Comparison of ENCODE assay signal across 1 cellular context in the genomic region with DNA sequence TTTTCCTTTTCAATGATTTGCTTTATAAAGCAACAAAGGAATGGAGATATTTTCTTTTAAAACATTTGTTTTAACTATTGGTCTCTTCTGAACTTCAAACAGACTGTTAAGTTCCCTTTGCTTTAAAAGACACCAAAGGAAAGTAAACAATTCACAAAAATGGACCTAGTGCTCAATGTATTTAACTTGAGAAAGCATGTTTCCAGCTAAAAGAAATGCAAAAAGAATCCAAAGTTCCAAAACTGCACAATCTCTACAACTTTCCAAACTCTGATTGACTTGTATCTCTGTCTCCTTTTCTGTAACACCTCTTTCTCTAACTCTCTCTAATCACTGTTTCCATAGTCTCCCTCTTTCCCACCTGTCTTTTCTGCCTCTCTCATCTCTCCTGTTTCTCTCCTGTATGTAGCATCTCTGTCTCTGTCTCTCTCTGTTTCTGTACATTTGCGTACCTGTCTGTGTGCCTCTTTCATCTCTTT.
A peak's percentile ranks its signal among the peaks of the same experiment; 100 is the strongest.
TF ChIP-seq lines count a peak whose summit lies in the region.

No MANE protein-coding gene starts in this region.

TF ChIP-seq in HepG2, 621 proteins besides CTCF, POLR2A, EP300 and RAD21 (continued from another document and continues in another):
- TF ChIP-seq, protein P1, sequence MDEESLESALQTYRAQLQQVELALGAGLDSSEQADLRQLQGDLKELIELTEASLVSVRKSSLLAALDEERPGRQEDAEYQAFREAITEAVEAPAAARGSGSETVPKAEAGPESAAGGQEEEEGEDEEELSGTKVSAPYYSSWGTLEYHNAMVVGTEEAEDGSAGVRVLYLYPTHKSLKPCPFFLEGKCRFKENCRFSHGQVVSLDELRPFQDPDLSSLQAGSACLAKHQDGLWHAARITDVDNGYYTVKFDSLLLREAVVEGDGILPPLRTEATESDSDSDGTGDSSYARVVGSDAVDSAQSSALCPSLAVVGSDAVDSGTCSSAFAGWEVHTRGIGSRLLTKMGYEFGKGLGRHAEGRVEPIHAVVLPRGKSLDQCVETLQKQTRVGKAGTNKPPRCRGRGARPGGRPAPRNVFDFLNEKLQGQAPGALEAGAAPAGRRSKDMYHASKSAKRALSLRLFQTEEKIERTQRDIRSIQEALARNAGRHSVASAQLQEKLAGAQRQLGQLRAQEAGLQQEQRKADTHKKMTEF (CRISPR knock-in tag; IDR thresholded peaks at IDR 0.05) = peak; percentile 72
- TF ChIP-seq, protein P2, sequence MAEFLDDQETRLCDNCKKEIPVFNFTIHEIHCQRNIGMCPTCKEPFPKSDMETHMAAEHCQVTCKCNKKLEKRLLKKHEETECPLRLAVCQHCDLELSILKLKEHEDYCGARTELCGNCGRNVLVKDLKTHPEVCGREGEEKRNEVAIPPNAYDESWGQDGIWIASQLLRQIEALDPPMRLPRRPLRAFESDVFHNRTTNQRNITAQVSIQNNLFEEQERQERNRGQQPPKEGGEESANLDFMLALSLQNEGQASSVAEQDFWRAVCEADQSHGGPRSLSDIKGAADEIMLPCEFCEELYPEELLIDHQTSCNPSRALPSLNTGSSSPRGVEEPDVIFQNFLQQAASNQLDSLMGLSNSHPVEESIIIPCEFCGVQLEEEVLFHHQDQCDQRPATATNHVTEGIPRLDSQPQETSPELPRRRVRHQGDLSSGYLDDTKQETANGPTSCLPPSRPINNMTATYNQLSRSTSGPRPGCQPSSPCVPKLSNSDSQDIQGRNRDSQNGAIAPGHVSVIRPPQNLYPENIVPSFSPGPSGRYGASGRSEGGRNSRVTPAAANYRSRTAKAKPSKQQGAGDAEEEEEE (CRISPR knock-in tag; IDR thresholded peaks at IDR 0.05; ENCODE audit: borderline replicate concordance) = no peak
- TF ChIP-seq ZNF335 (CRISPR knock-in tag; IDR thresholded peaks at IDR 0.05) = no peak
- no peak for TF ChIP-seq PAWR (CRISPR knock-in tag; IDR thresholded peaks at IDR 0.05; ENCODE audit: borderline replicate concordance)
- peak; percentile 27; the same call in 1 of the 2 replicates for TF ChIP-seq ERF (CRISPR knock-in tag; IDR thresholded peaks at IDR 0.05)
- no peak for TF ChIP-seq KLF13 (CRISPR knock-in tag; IDR thresholded peaks at IDR 0.05)
- TF ChIP-seq, protein P3, sequence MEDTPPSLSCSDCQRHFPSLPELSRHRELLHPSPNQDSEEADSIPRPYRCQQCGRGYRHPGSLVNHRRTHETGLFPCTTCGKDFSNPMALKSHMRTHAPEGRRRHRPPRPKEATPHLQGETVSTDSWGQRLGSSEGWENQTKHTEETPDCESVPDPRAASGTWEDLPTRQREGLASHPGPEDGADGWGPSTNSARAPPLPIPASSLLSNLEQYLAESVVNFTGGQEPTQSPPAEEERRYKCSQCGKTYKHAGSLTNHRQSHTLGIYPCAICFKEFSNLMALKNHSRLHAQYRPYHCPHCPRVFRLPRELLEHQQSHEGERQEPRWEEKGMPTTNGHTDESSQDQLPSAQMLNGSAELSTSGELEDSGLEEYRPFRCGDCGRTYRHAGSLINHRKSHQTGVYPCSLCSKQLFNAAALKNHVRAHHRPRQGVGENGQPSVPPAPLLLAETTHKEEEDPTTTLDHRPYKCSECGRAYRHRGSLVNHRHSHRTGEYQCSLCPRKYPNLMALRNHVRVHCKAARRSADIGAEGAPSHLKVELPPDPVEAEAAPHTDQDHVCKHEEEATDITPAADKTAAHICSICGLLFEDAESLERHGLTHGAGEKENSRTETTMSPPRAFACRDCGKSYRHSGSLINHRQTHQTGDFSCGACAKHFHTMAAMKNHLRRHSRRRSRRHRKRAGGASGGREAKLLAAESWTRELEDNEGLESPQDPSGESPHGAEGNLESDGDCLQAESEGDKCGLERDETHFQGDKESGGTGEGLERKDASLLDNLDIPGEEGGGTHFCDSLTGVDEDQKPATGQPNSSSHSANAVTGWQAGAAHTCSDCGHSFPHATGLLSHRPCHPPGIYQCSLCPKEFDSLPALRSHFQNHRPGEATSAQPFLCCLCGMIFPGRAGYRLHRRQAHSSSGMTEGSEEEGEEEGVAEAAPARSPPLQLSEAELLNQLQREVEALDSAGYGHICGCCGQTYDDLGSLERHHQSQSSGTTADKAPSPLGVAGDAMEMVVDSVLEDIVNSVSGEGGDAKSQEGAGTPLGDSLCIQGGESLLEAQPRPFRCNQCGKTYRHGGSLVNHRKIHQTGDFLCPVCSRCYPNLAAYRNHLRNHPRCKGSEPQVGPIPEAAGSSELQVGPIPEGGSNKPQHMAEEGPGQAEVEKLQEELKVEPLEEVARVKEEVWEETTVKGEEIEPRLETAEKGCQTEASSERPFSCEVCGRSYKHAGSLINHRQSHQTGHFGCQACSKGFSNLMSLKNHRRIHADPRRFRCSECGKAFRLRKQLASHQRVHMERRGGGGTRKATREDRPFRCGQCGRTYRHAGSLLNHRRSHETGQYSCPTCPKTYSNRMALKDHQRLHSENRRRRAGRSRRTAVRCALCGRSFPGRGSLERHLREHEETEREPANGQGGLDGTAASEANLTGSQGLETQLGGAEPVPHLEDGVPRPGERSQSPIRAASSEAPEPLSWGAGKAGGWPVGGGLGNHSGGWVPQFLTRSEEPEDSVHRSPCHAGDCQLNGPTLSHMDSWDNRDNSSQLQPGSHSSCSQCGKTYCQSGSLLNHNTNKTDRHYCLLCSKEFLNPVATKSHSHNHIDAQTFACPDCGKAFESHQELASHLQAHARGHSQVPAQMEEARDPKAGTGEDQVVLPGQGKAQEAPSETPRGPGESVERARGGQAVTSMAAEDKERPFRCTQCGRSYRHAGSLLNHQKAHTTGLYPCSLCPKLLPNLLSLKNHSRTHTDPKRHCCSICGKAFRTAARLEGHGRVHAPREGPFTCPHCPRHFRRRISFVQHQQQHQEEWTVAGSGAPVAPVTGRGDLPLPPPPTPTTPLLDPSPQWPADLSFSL (CRISPR knock-in tag; IDR thresholded peaks at IDR 0.05) = peak; percentile 63; the same call in 1 of the 2 replicates
- TF ChIP-seq ZNF577 (CRISPR knock-in tag; IDR thresholded peaks at IDR 0.05; ENCODE audit: borderline replicate concordance, low read depth) = no peak
- no peak for TF ChIP-seq FOXO1 (CRISPR knock-in tag; IDR thresholded peaks at IDR 0.05)
- no peak for TF ChIP-seq MIER2 (CRISPR knock-in tag; IDR thresholded peaks at IDR 0.05)
- TF ChIP-seq CENPT (CRISPR knock-in tag; IDR thresholded peaks at IDR 0.05; ENCODE audit: low read depth) = no peak
- TF ChIP-seq, protein P4, sequence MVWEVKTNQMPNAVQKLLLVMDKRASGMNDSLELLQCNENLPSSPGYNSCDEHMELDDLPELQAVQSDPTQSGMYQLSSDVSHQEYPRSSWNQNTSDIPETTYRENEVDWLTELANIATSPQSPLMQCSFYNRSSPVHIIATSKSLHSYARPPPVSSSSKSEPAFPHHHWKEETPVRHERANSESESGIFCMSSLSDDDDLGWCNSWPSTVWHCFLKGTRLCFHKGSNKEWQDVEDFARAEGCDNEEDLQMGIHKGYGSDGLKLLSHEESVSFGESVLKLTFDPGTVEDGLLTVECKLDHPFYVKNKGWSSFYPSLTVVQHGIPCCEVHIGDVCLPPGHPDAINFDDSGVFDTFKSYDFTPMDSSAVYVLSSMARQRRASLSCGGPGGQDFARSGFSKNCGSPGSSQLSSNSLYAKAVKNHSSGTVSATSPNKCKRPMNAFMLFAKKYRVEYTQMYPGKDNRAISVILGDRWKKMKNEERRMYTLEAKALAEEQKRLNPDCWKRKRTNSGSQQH (CRISPR knock-in tag; IDR thresholded peaks at IDR 0.05; ENCODE audit: low read depth) = no peak
- TF ChIP-seq ZNF605 (CRISPR knock-in tag; IDR thresholded peaks at IDR 0.05) = no peak
- no peak for TF ChIP-seq SMYD3 (CRISPR knock-in tag; IDR thresholded peaks at IDR 0.05)
- TF ChIP-seq ZNF75D (CRISPR knock-in tag; IDR thresholded peaks at IDR 0.05; ENCODE audit: borderline replicate concordance) = no peak
- TF ChIP-seq SMARCC2 (IDR thresholded peaks at IDR 0.05) = no peak
- peak; percentile 87 for TF ChIP-seq TCF7L2 (IDR thresholded peaks at IDR 0.05; ENCODE audit: low read depth, low read length)
- TF ChIP-seq, protein P5, sequence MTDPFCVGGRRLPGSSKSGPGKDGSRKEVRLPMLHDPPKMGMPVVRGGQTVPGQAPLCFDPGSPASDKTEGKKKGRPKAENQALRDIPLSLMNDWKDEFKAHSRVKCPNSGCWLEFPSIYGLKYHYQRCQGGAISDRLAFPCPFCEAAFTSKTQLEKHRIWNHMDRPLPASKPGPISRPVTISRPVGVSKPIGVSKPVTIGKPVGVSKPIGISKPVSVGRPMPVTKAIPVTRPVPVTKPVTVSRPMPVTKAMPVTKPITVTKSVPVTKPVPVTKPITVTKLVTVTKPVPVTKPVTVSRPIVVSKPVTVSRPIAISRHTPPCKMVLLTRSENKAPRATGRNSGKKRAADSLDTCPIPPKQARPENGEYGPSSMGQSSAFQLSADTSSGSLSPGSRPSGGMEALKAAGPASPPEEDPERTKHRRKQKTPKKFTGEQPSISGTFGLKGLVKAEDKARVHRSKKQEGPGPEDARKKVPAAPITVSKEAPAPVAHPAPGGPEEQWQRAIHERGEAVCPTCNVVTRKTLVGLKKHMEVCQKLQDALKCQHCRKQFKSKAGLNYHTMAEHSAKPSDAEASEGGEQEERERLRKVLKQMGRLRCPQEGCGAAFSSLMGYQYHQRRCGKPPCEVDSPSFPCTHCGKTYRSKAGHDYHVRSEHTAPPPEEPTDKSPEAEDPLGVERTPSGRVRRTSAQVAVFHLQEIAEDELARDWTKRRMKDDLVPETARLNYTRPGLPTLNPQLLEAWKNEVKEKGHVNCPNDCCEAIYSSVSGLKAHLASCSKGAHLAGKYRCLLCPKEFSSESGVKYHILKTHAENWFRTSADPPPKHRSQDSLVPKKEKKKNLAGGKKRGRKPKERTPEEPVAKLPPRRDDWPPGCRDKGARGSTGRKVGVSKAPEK (CRISPR knock-in tag; IDR thresholded peaks at IDR 0.05; ENCODE audit: borderline replicate concordance) = no peak
- TF ChIP-seq, protein P6, sequence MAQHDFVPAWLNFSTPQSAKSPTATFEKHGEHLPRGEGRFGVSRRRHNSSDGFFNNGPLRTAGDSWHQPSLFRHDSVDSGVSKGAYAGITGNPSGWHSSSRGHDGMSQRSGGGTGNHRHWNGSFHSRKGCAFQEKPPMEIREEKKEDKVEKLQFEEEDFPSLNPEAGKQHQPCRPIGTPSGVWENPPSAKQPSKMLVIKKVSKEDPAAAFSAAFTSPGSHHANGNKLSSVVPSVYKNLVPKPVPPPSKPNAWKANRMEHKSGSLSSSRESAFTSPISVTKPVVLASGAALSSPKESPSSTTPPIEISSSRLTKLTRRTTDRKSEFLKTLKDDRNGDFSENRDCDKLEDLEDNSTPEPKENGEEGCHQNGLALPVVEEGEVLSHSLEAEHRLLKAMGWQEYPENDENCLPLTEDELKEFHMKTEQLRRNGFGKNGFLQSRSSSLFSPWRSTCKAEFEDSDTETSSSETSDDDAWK (CRISPR knock-in tag; IDR thresholded peaks at IDR 0.05) = no peak
- no peak; the same call in 1 of the 2 replicates for TF ChIP-seq SOX13 (IDR thresholded peaks at IDR 0.05)
- TF ChIP-seq SOX13 (CRISPR knock-in tag; conservative IDR thresholded peaks at IDR 0.05 in 1 of 2, IDR thresholded peaks at IDR 0.05 in 1 of 2) = peak in 1 of 2 experiments; percentile 86; a peak in 2 of 4 replicates
- TF ChIP-seq ZNF256 (CRISPR knock-in tag; conservative IDR thresholded peaks at IDR 0.05) = no peak
- TF ChIP-seq PLRG1 (conservative IDR thresholded peaks at IDR 0.05) = no peak
- TF ChIP-seq ZNF616 (CRISPR knock-in tag; IDR thresholded peaks at IDR 0.05; ENCODE audit: low read depth) = no peak
- no peak for TF ChIP-seq RFX1 (IDR thresholded peaks at IDR 0.05)
- TF ChIP-seq, protein P7, sequence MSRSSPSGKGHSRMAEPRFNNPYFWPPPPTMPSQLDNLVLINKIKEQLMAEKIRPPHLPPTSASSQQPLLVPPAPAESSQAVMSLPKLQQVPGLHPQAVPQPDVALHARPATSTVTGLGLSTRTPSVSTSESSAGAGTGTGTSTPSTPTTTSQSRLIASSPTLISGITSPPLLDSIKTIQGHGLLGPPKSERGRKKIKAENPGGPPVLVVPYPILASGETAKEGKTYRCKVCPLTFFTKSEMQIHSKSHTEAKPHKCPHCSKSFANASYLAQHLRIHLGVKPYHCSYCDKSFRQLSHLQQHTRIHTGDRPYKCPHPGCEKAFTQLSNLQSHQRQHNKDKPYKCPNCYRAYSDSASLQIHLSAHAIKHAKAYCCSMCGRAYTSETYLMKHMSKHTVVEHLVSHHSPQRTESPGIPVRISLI (CRISPR knock-in tag; IDR thresholded peaks at IDR 0.05; ENCODE audit: borderline replicate concordance) = peak; percentile 49; the same call in 1 of the 2 replicates
- no peak for TF ChIP-seq ZNF44 (CRISPR knock-in tag; IDR thresholded peaks at IDR 0.05)
- peak; percentile 87 for TF ChIP-seq NCOA2 (CRISPR knock-in tag; IDR thresholded peaks at IDR 0.05)
- 0 out of 2 replicates have a peak, but pooled peaks have one; percentile 36 for TF ChIP-seq SIX1 (CRISPR knock-in tag; IDR thresholded peaks at IDR 0.05; ENCODE audit: borderline replicate concordance)
- TF ChIP-seq ZNF451 (CRISPR knock-in tag; IDR thresholded peaks at IDR 0.05) = no peak
- no peak for TF ChIP-seq ARNTL (CRISPR knock-in tag; IDR thresholded peaks at IDR 0.05)
- TF ChIP-seq HMG20B (CRISPR knock-in tag; conservative IDR thresholded peaks at IDR 0.05) = no peak
- TF ChIP-seq HDAC1 (CRISPR knock-in tag; IDR thresholded peaks at IDR 0.05) = peak; percentile 23; the same call in 1 of the 2 replicates
- no peak for TF ChIP-seq LCORL (IDR thresholded peaks at IDR 0.05)
- TF ChIP-seq LCORL (CRISPR knock-in tag; IDR thresholded peaks at IDR 0.05) = peak; percentile 24; the same call in 1 of the 2 replicates
- TF ChIP-seq, protein P8, sequence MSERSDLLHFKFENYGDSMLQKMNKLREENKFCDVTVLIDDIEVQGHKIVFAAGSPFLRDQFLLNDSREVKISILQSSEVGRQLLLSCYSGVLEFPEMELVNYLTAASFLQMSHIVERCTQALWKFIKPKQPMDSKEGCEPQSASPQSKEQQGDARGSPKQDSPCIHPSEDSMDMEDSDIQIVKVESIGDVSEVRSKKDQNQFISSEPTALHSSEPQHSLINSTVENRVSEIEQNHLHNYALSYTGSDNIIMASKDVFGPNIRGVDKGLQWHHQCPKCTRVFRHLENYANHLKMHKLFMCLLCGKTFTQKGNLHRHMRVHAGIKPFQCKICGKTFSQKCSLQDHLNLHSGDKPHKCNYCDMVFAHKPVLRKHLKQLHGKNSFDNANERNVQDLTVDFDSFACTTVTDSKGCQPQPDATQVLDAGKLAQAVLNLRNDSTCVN (CRISPR knock-in tag; IDR thresholded peaks at IDR 0.05; ENCODE audit: borderline replicate concordance) = no peak
- no peak for TF ChIP-seq FOXA1 (IDR thresholded peaks at IDR 0.05)
- 0 out of 2 replicates have a peak, but pooled peaks have one; percentile 6 for TF ChIP-seq FOXA1 (CRISPR knock-in tag; IDR thresholded peaks at IDR 0.05)
- no peak for TF ChIP-seq NFE2 (CRISPR knock-in tag; IDR thresholded peaks at IDR 0.05)
- no peak for TF ChIP-seq ZNF143 (CRISPR knock-in tag; IDR thresholded peaks at IDR 0.05)
- TF ChIP-seq CEBPG (CRISPR knock-in tag; IDR thresholded peaks at IDR 0.05) = no peak
- TF ChIP-seq, protein P9, sequence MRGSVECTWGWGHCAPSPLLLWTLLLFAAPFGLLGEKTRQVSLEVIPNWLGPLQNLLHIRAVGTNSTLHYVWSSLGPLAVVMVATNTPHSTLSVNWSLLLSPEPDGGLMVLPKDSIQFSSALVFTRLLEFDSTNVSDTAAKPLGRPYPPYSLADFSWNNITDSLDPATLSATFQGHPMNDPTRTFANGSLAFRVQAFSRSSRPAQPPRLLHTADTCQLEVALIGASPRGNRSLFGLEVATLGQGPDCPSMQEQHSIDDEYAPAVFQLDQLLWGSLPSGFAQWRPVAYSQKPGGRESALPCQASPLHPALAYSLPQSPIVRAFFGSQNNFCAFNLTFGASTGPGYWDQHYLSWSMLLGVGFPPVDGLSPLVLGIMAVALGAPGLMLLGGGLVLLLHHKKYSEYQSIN (CRISPR knock-in tag; IDR thresholded peaks at IDR 0.05; ENCODE audit: borderline replicate concordance) = no peak
